Comparison of ENCODE assay signal across 9 cellular contexts in genomic region chr18:68676913-68677312, GRCh38. TPM values are rescaled to one million over a fixed set of nuclear protein-coding genes. Genes with fewer than 3 reads are reported as not detected.
DNase-seq lines count a peak whose midpoint lies in the region; ATAC-seq and TF ChIP-seq lines count a peak whose summit lies in the region.
"Had no signal": no experiment of that assay in that cellular context is flagged by ENCODE, and none has a peak within 500 bp of the region (broad histone marks: within the 10 kb centered on the region; RNA-seq: fewer than 3 reads in every experiment).

No MANE protein-coding gene starts in this region.

- intact Hi-C loops in transverse colon (cut with DNase I; ENCODE audit: low total_unique reads): no loop called here
- intact Hi-C loops in aorta (cut with DNase I): no loop called here

- no peaks in the 10 kb centered on the region for H3K79me2 ChIP-seq in fibroblast of lung (ENCODE audit: control insufficient read depth, insufficient read depth, low read length)

- H3K36me3 ChIP-seq in fibroblast of lung (ENCODE audit: control insufficient read depth, insufficient read depth, low read length) (peaks cover 2% of the 10 kb centered on the region), transverse colon (peaks cover 0 to 37% (median 18%) of the 10 kb centered on the region in 4 donors), aorta (ENCODE audit: control insufficient read depth in 1 of 2, insufficient read depth in 2 of 2, low read length in 1 of 2) (peaks cover 2% of the 10 kb centered on the region in 2 donors)

- peak; percentile 31 for DNase-seq in GM12864 (ENCODE audit: low read depth)
- peak in 1 of 2 donors; percentile 39 for DNase-seq in fibroblast of lung (ENCODE audit: low read depth in 2 of 2)
- no peak for DNase-seq in HuH-7.5 (ENCODE audit: low spot score)
- DNase-seq in transverse colon: no peak
- no peak for DNase-seq in cerebellum (ENCODE audit: low spot score)
- DNase-seq in aorta: no peak

- H4K20me1 ChIP-seq in fibroblast of lung (ENCODE audit: control insufficient read depth, extremely low read depth, insufficient read depth, low read length): no peaks in the 10 kb centered on the region

- TF ChIP-seq EP300 in transverse colon (IDR thresholded peaks at IDR 0.05; ENCODE audit: low read depth): no peak

- no peak overlapping the region for H2AFZ ChIP-seq in fibroblast of lung (ENCODE audit: low read length)
- H2AFZ ChIP-seq: GM23338 had no signal

- 36 to 55% methylated on average over 2 of the region's 2 CpGs for WGBS in transverse colon (ENCODE audit: low coverage in 1 of 2), 2 donors
- WGBS in aorta, 2 donors: 64 to 68% methylated on average over 2 of the region's 2 CpGs

- in situ Hi-C loops in transverse colon (cut with MboI; ENCODE audit: low pct_ligation_motif_present in 1 of 4, low pct_unique_long_range_greater_than_20kb in 1 of 4, low sequenced_read_pairs in 3 of 4): no loop called here

- H3K4me1 ChIP-seq in fibroblast of lung (ENCODE audit: control insufficient read depth, extremely low read depth, insufficient read depth, low read length): peaks cover 2% of the 10 kb centered on the region
- H3K4me1 ChIP-seq in transverse colon: peaks cover 0 to 5% (median 0%) of the 10 kb centered on the region in 4 donors
- H3K4me1 ChIP-seq in aorta (ENCODE audit: control insufficient read depth in 1 of 2, insufficient read depth in 2 of 2, low read length in 2 of 2): no peaks in the 10 kb centered on the region

- ATAC-seq in GM21367 (IDR thresholded peaks at IDR 0.05; ENCODE audit: unreplicated experiment) (peak; percentile 94), HG03439 (IDR thresholded peaks at IDR 0.05; ENCODE audit: unreplicated experiment) (peak; percentile 99), aorta (ENCODE audit: low FRiP score) (no peak)
- ATAC-seq: GM23338 had no signal

- no peak overlapping the region for H3K4me2 ChIP-seq in fibroblast of lung (ENCODE audit: extremely low read depth, insufficient read depth, low read length)
- H3K4me2 ChIP-seq: GM23338 had no signal

- no peaks in the 10 kb centered on the region for H3K9me3 ChIP-seq in fibroblast of lung (ENCODE audit: control insufficient read depth, insufficient read depth, low read depth, low read length)
- no peaks in the 10 kb centered on the region for H3K9me3 ChIP-seq in transverse colon
- no peaks in the 10 kb centered on the region for H3K9me3 ChIP-seq in aorta (ENCODE audit: control insufficient read depth, low read length)

- no peak overlapping the region for H3K9ac ChIP-seq in fibroblast of lung (ENCODE audit: insufficient read depth, low read length)

- H3K4me3 ChIP-seq in GM12864 (ENCODE audit: low read depth, low read length) (no peak overlapping the region), fibroblast of lung (replicated peaks in 1 of 4; ENCODE audit: control extremely low read depth in 1 of 4, insufficient read depth in 1 of 4, low read depth in 3 of 4, low read length in 4 of 4) (no peak overlapping the region), transverse colon (no peak overlapping the region), aorta (ENCODE audit: low read length in 2 of 2) (no peak overlapping the region)
- H3K4me3 ChIP-seq: GM23338 had no signal

- H3K27ac ChIP-seq in fibroblast of lung (ENCODE audit: insufficient read depth, low read length) (no peak overlapping the region), transverse colon (no peak overlapping the region), aorta (ENCODE audit: low read depth in 1 of 2, low read length in 2 of 2) (no peak overlapping the region)

- TF ChIP-seq CTCF in GM12864 (IDR thresholded peaks at IDR 0.05; ENCODE audit: low read depth, low read length, missing control alignments) (peak; percentile 46), fibroblast of lung (conservative IDR thresholded peaks at IDR 0.05 in 1 of 2, IDR thresholded peaks at IDR 0.05 in 1 of 2; ENCODE audit: low read depth in 1 of 2, low read length in 2 of 2) (peak; percentile 28 to 31), transverse colon (IDR thresholded peaks at IDR 0.05) (no peak)

- TF ChIP-seq POLR2A in transverse colon (IDR thresholded peaks at IDR 0.05): no peak

- H3K27me3 ChIP-seq in fibroblast of lung (ENCODE audit: control insufficient read depth, insufficient read depth, low read length) (no peaks in the 10 kb centered on the region), transverse colon (no peaks in the 10 kb centered on the region), aorta (ENCODE audit: control insufficient read depth in 1 of 2, insufficient read depth in 2 of 2, low read length in 1 of 2) (no peaks in the 10 kb centered on the region)

RNA-seq across cellular contexts. Expression of gene TMX3, which starts 38.0 kb away (rescaled TPM):
- 98.1 and 107 TPM in 2 replicates for total RNA-seq in fibroblast of lung
- polyA plus RNA-seq in fibroblast of lung: 59.5 and 107 TPM in 2 replicates
- polyA plus RNA-seq in fibroblast of lung (2012): 38.8 and 52.6 TPM in 2 replicates
- polyA minus RNA-seq in fibroblast of lung (ENCODE audit: low replicate concordance): 8.9 and 20.5 TPM in 2 replicates
- total RNA-seq in transverse colon: 100 to 1,000 TPM in 1 of 4 donors, 10 to 100 TPM in 3; 13.5 to 146 (median 44.7) TPM
- total RNA-seq in cerebellum: 92.3 TPM
- 10 to 100 TPM; 52.3 to 59.6 TPM for total RNA-seq in aorta
- polyA plus RNA-seq in aorta: 10 to 100 TPM; 23.2 to 33.8 TPM

Comparison
In these comparisons a context has a peak if more than half of its experiments do, and no peak if none do; other contexts are left out.
1. CTCF ChIP-seq: peak in GM12864 (single experiment) and fibroblast of lung (2 of 2); none in transverse colon (0 of 5).